ENCODE assay signal across 1 cellular context in the genomic region with DNA sequence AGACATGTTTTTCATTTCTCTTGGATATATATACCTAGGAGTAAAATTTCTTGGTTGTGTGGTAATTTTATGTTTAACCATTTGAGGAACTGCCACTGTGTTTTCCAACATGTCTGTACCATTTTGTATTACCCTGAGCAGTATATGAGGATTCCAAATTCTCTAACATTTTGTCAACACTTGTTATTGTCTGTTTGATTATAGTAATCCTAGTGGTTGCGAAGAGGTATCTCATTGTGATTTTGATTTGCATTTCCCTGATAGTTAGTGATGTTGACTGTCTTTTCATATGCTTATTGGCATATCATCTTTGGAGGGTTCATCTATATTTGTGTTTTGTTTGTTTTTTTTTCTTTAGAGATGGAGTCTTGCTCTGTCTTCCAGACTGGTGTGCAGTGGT.
TF ChIP-seq lines count a peak whose summit lies in the region.

No MANE protein-coding gene starts in this region.

TF ChIP-seq in K562, 482 proteins besides CTCF, POLR2A, EP300 and RAD21:
- TF ChIP-seq, protein P1, sequence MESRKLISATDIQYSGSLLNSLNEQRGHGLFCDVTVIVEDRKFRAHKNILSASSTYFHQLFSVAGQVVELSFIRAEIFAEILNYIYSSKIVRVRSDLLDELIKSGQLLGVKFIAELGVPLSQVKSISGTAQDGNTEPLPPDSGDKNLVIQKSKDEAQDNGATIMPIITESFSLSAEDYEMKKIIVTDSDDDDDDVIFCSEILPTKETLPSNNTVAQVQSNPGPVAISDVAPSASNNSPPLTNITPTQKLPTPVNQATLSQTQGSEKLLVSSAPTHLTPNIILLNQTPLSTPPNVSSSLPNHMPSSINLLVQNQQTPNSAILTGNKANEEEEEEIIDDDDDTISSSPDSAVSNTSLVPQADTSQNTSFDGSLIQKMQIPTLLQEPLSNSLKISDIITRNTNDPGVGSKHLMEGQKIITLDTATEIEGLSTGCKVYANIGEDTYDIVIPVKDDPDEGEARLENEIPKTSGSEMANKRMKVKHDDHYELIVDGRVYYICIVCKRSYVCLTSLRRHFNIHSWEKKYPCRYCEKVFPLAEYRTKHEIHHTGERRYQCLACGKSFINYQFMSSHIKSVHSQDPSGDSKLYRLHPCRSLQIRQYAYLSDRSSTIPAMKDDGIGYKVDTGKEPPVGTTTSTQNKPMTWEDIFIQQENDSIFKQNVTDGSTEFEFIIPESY (CRISPR knock-in tag; IDR thresholded peaks at IDR 0.05): peak; percentile 80
- no peak for TF ChIP-seq RHOXF2B (CRISPR knock-in tag; conservative IDR thresholded peaks at IDR 0.05)
